26 cellular contexts compared by ENCODE assay signal in the genomic region with DNA sequence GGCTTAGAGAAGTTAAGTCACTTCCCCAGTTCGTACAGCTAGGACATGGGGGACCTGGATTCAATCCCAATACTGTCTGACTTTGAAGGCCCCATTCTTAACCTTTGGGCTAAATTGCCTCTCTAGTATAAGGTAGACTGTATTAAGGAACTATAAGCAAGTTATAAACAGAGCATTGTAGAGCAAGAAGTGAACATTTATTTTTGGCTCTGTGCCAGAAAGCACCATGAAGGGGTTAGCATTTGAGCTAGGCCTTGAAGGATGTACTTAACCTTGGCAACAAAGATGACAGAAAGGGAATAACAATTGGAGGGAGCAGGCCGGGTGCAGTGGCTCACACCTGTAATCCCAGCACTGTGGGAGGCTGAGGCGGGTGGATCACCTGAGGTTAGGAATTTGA. TPM values are rescaled to one million over a fixed set of nuclear protein-coding genes. Genes with fewer than 3 reads are reported as not detected.
DNase-seq lines count a peak whose midpoint lies in the region; ATAC-seq, FAIRE-seq and TF ChIP-seq lines count a peak whose summit lies in the region.
"Had no signal": no experiment of that assay in that cellular context is flagged by ENCODE, and none has a peak within 500 bp of the region (broad histone marks: within the 10 kb centered on the region; RNA-seq: fewer than 3 reads in every experiment).

No MANE protein-coding gene starts in this region.

- H3K9me3 ChIP-seq in CD4-positive, alpha-beta memory T cell (ENCODE audit: control insufficient read depth in 1 of 2, low read length in 2 of 2) = no peaks in the 10 kb centered on the region
- H3K9me3 ChIP-seq in K562 (replicated peaks; ENCODE audit: control insufficient read depth, insufficient read depth, low read depth, low read length) (peaks cover 4% of the 10 kb centered on the region), pancreas (no peaks in the 10 kb centered on the region), esophagus squamous epithelium (peaks cover 0 to 9% (median 0%) of the 10 kb centered on the region in 3 donors)
- H3K9me3 ChIP-seq: tibial artery had no signal

- CTCF ChIA-PET in CD4-positive, alpha-beta memory T cell (lab: Charles Lee; ENCODE audit: partially characterized antibody) = interaction anchor here (2.9 to 3.0 kb wide), 2 partner anchors 13 to 33 kb away, joined by 10 to 15 read pairs; a partner anchor contains a TSS
- CTCF ChIA-PET in K562 (lab: Yijun Ruan, JAX; ENCODE audit: low intra/inter-chr PET ratio) = no interaction called here

- ATAC-seq in K562 (no peak), Right ventricle myocardium inferior (no peak), pancreas (no peak)
- ATAC-seq: left ventricle myocardium superior; right cardiac atrium; stimulated activated naive CD8-positive, alpha-beta T cell treated with anti-CD3 and anti-CD28 coated beads, Interleukin-15, amount 100 ng/mL, for 72 hours had no signal

- intact Hi-C loops in CD4-positive, alpha-beta memory T cell (cut with micrococcal nuclease) = no loop called here
- intact Hi-C loops in K562 (cut with micrococcal nuclease) = no loop called here
- intact Hi-C loops in Right ventricle myocardium inferior (cut with DNase I) = no loop called here
- intact Hi-C loops in pancreas (cut with DNase I) = no loop called here
- intact Hi-C loops in esophagus squamous epithelium (cut with DNase I) = no loop called here

- H3K27me3 ChIP-seq in ACC112 (ENCODE audit: insufficient read depth, low read length) (no peaks in the 10 kb centered on the region), K562 (ENCODE audit: control insufficient read depth in 2 of 2, insufficient read depth in 2 of 2, low read length in 2 of 2) (no peaks in the 10 kb centered on the region), pancreas (no peaks in the 10 kb centered on the region), esophagus squamous epithelium (no peaks in the 10 kb centered on the region)
- H3K27me3 ChIP-seq in CD4-positive, alpha-beta memory T cell (ENCODE audit: insufficient read depth, low read length) = no peaks in the 10 kb centered on the region
- H3K27me3 ChIP-seq: tibial artery had no signal

- H4K20me1 ChIP-seq in K562 (replicated peaks; ENCODE audit: control insufficient read depth, insufficient read depth, low read length) = no peaks in the 10 kb centered on the region

- H3K9ac ChIP-seq in K562 (ENCODE audit: insufficient read depth in 1 of 2, low read depth in 2 of 2, low read length in 2 of 2) = no peak overlapping the region
- H3K9ac ChIP-seq: parathyroid adenoma had no signal

- no TSS peak for BruUV-seq in K562 (replicated peaks; lab: Mats Ljungman, UMichigan)

- H3K27ac Mint-ChIP-seq in CD4-positive, alpha-beta memory T cell = peak overlapping the region in 4 of 7 donors; percentile 62 to 89 (median 66)
- H3K27ac Mint-ChIP-seq: nephron progenitor cell had no signal

- TF ChIP-seq POLR2A in K562 (conservative IDR thresholded peaks at IDR 0.05) (no peak), esophagus squamous epithelium (IDR thresholded peaks at IDR 0.05) (no peak)

- H3K9me3 Mint-ChIP-seq in CD4-positive, alpha-beta memory T cell = peaks cover 4 to 19% (median 9%) of the 10 kb centered on the region in 8 donors

- peaks cover 12% of the 10 kb centered on the region for H3K36me3 ChIP-seq in ACC112 (ENCODE audit: insufficient read depth, low read length)
- no peaks in the 10 kb centered on the region for H3K36me3 ChIP-seq in CD4-positive, alpha-beta memory T cell (ENCODE audit: insufficient read depth, low read length)
- 0 out of 3 replicates have a peak, but pooled peaks cover 5% of the 10 kb centered on the region for H3K36me3 ChIP-seq in K562 (ENCODE audit: control insufficient read depth, insufficient read depth, low read length)
- H3K36me3 ChIP-seq in pancreas = no peaks in the 10 kb centered on the region
- H3K36me3 ChIP-seq in esophagus squamous epithelium = no peaks in the 10 kb centered on the region
- H3K36me3 ChIP-seq: tibial artery had no signal

- H2AFZ ChIP-seq in ACC112 (ENCODE audit: low read length, unreplicated experiment) = no peak overlapping the region
- no peak overlapping the region for H2AFZ ChIP-seq in K562 (ENCODE audit: low read depth, low read length)
- H2AFZ ChIP-seq: parathyroid adenoma had no signal

- H3K9me1 ChIP-seq in K562 (ENCODE audit: control insufficient read depth, insufficient read depth, low read length) = no peaks in the 10 kb centered on the region

- H3K4me1 ChIP-seq in ACC112 (ENCODE audit: control insufficient read depth, insufficient read depth, low read length, unreplicated experiment) = peaks cover 38% of the 10 kb centered on the region
- H3K4me1 ChIP-seq in CD4-positive, alpha-beta memory T cell (ENCODE audit: insufficient read depth, low read length) = peaks cover 28% of the 10 kb centered on the region
- H3K4me1 ChIP-seq in K562 (replicated peaks in 1 of 2; ENCODE audit: control insufficient read depth in 2 of 2, insufficient read depth in 2 of 2, low read length in 2 of 2) = no peaks in the 10 kb centered on the region
- no peaks in the 10 kb centered on the region for H3K4me1 ChIP-seq in pancreas
- peaks cover 0 to 14% (median 7%) of the 10 kb centered on the region in 3 donors for H3K4me1 ChIP-seq in esophagus squamous epithelium

- peak overlapping the region; percentile 88; the same call in 1 of the 2 replicates for H3K27ac ChIP-seq in ACC112 (ENCODE audit: low read depth, low read length)
- H3K27ac ChIP-seq in CD4-positive, alpha-beta memory T cell (ENCODE audit: low read depth, low read length) = no peak overlapping the region
- H3K27ac ChIP-seq in K562 (ENCODE audit: extremely low read depth, low read depth, low read length) = no peak overlapping the region
- H3K27ac ChIP-seq in pancreas = no peak overlapping the region
- H3K27ac ChIP-seq in esophagus squamous epithelium = no peak overlapping the region
- H3K27ac ChIP-seq: coronary artery, parathyroid adenoma had no signal

- peak in 1 of 2 experiments; percentile 28; a peak in 1 of 4 replicates for TF ChIP-seq RAD21 in K562 (CRISPR knock-in tag; conservative IDR thresholded peaks at IDR 0.05 in 1 of 2, IDR thresholded peaks at IDR 0.05 in 1 of 2)

- H3K79me2 ChIP-seq in ACC112 (ENCODE audit: control insufficient read depth, insufficient read depth, low read length, unreplicated experiment) (peaks cover 19% of the 10 kb centered on the region), K562 (ENCODE audit: control insufficient read depth, insufficient read depth, low read length) (no peaks in the 10 kb centered on the region)

- H3K4me3 ChIP-seq in ACC112 (ENCODE audit: low read depth, low read length) (no peak overlapping the region), K562 (no peak overlapping the region), pancreas (no peak overlapping the region), esophagus squamous epithelium (no peak overlapping the region)
- H3K4me3 ChIP-seq in CD4-positive, alpha-beta memory T cell (ENCODE audit: low read length in 2 of 2) = no peak overlapping the region
- H3K4me3 ChIP-seq: coronary artery, tibial artery had no signal

- FAIRE-seq in K562 (lab: Jason Lieb, UNC) (peak; percentile 52), pancreas (lab: Jason Lieb, UNC) (no peak)
- FAIRE-seq: bronchial epithelial cell, endometrium had no signal

- DNase-seq in CD4-positive, alpha-beta memory T cell = no peak
- DNase-seq in NCI-H2029 treated with DMSO at 0.1 percent for 48 hours (lab: John Stamatoyannopoulos, UW) = peak; percentile 48
- no peak for DNase-seq in K562 (ENCODE audit: extremely low read depth in 1 of 4, low spot score in 3 of 4)
- no peak for DNase-seq in Right ventricle myocardium inferior (ENCODE audit: missing footprints)
- DNase-seq in pancreas = no peak
- DNase-seq in esophagus squamous epithelium (lab: John Stamatoyannopoulos, UW) = no peak
- DNase-seq: activated CD4-positive, alpha-beta T cell treated with anti-CD3 and anti-CD28 coated beads, Interleukin-2, amount 50 U/mL, for 1 hour; activated naive CD4-positive, alpha-beta T cell treated with anti-CD3 and anti-CD28 coated beads, Interleukin-2, amount 50 U/mL, for 16 hours; amygdala; CD4-positive, CD25-positive, alpha-beta regulatory T cell; DMS79 treated with DMSO at 0.1 percent for 48 hours; islet precursor cell; left ventricle myocardium superior; NCI-H2107; NCI-H524 treated with DMSO at 0.1 percent for 48 hours; nephron progenitor cell; right cardiac atrium; stimulated activated CD4-positive, alpha-beta T cell treated with anti-CD3 and anti-CD28 coated beads, Interleukin-12 subunit alpha, Interleukin-12 subunit beta, amount 100 ng/mL, for 4 hours; stimulated activated CD4-positive, alpha-beta T cell treated with anti-CD3 and anti-CD28 coated beads, Interleukin-4, amount 100 ng/mL, for 4 hours; stimulated activated naive CD8-positive, alpha-beta T cell treated with anti-CD3 and anti-CD28 coated beads, Interleukin-15, amount 100 ng/mL, for 72 hours; tibial artery had no signal

- WGBS in K562 (ENCODE audit: insufficient coverage, low coverage, missing lambda C conversion rate) = 66% methylated on average over 3 of the region's 3 CpGs
- WGBS in pancreas, 2 donors = 70 to 74% methylated on average over 3 of the region's 3 CpGs
- 72 to 84% methylated on average over 2 to 3 of the region's 3 CpGs for WGBS in esophagus squamous epithelium, 2 donors

- H3K36me3 Mint-ChIP-seq in CD4-positive, alpha-beta memory T cell = peaks cover 33 to 35% of the 10 kb centered on the region in 2 donors

- no peak overlapping the region for H3K4me2 ChIP-seq in K562 (ENCODE audit: insufficient read depth, low read length)

- H3K4me3 Mint-ChIP-seq in CD4-positive, alpha-beta memory T cell = no peak overlapping the region
- H3K4me3 Mint-ChIP-seq: CD4-positive, CD25-positive, alpha-beta regulatory T cell; nephron progenitor cell; stimulated activated naive CD8-positive, alpha-beta T cell treated with anti-CD3 and anti-CD28 coated beads, Interleukin-15, amount 100 ng/mL, for 72 hours had no signal

- TF ChIP-seq EP300 in K562 (IDR thresholded peaks at IDR 0.05; ENCODE audit: low read length) = no peak

- H3K4me1 Mint-ChIP-seq in CD4-positive, alpha-beta memory T cell = peaks cover 29 to 54% (median 40%) of the 10 kb centered on the region in 4 donors

- POLR2A ChIA-PET in CD4-positive, alpha-beta memory T cell (lab: Charles Lee; ENCODE audit: partially characterized antibody) = interaction anchor here (1.0 kb wide), 1 partner anchor 33 kb away, joined by 5 read pairs; a partner anchor contains a TSS
- POLR2A ChIA-PET in K562 (lab: Yijun Ruan, JAX) = no interaction called here

- in situ Hi-C loops in K562 (cut with MboI) = no loop called here

- no peaks in the 10 kb centered on the region for H3K27me3 Mint-ChIP-seq in CD4-positive, alpha-beta memory T cell
- H3K27me3 Mint-ChIP-seq: CD4-positive, CD25-positive, alpha-beta regulatory T cell; stimulated activated naive CD8-positive, alpha-beta T cell treated with anti-CD3 and anti-CD28 coated beads, Interleukin-15, amount 100 ng/mL, for 72 hours had no signal

- no peak for TF ChIP-seq CTCF in K562 (IDR thresholded peaks at IDR 0.05 in 2 of 3, conservative IDR thresholded peaks at IDR 0.05 in 1 of 3; ENCODE audit: insufficient read depth in 2 of 3, low read depth in 1 of 3, low read length in 3 of 3)
- no peak for TF ChIP-seq CTCF in pancreas (IDR thresholded peaks at IDR 0.05)
- TF ChIP-seq CTCF in esophagus squamous epithelium (IDR thresholded peaks at IDR 0.05) = no peak

RNA-seq across cellular contexts. Expression of a gene that starts 32.8 kb away (rescaled TPM):
- 10 to 100 TPM; 32.8 to 35.7 TPM for total RNA-seq in CD4-positive, alpha-beta memory T cell
- polyA plus RNA-seq in CD4-positive, alpha-beta memory T cell = 10 to 100 TPM in 1 of 2 donors, 1 to 10 TPM in 1; 9.6 to 20.7 TPM
- 88.6 and 134 TPM in 2 replicates for total RNA-seq in K562 (2011; cell fraction: chromatin; rRNA removed; ENCODE audit: low replicate concordance)
- total RNA-seq in K562 (2011; cell fraction: nucleolus; rRNA removed) = 30.5 and 37.0 TPM in 2 replicates
- 49.3 and 71.1 TPM in 2 replicates for total RNA-seq in K562 (2011; cell fraction: nucleoplasm; rRNA removed)
- total RNA-seq in K562 (2014; rRNA removed) (12.9 and 15.3 TPM in 2 replicates), K562 (2014; rRNA removed; fragmentation: Illumina TruSeq; extraction: Trizol) (14.0 and 14.4 TPM in 2 replicates), K562 (2015; rRNA removed; fragmentation: Illumina TruSeq; extraction: Trizol) (13.3 and 13.5 TPM in 2 replicates), K562 (2021) (23.8 and 24.6 TPM in 2 replicates), Right ventricle myocardium inferior (15.5 TPM), pancreas (10 to 100 TPM in 5 of 6 donors, 1 to 10 TPM in 1; 9.0 to 23.1 (median 17.2) TPM), esophagus squamous epithelium (10 to 100 TPM in 1 of 4 donors, 1 to 10 TPM in 3; 3.6 to 47.2 (median 9.0) TPM)
- polyA plus RNA-seq in K562 (2011; rRNA removed) (22.8 and 37.1 TPM in 2 replicates), K562 (2014; fragmentation: Illumina TruSeq; extraction: Trizol) (25.2 and 32.9 TPM in 2 replicates), K562 (2014; fragmentation: Nextera tagmentation; extraction: Ambion mirVana) (1 to 10 TPM; 4.6 to 5.2 TPM), K562 (2014; rRNA removed) (10.2 and 12.1 TPM in 2 replicates), pancreas (1 to 10 TPM; 4.4 to 5.0 TPM)
- 9.9 and 17.6 TPM in 2 replicates for polyA plus RNA-seq in K562 (2011; cell fraction: cytosol; rRNA removed)
- polyA plus RNA-seq in K562 (2011; cell fraction: nucleus; rRNA removed) = 18.9 and 35.9 TPM in 2 replicates
- polyA plus RNA-seq in K562 (2012) = 15.4 and 20.0 TPM in 2 replicates
- 38.8 and 57.4 TPM in 2 replicates for polyA minus RNA-seq in K562 (2011; rRNA and poly(A)+ RNA removed)
- 16.7 and 17.4 TPM in 2 replicates for polyA minus RNA-seq in K562 (2011; cell fraction: cytosol; rRNA and poly(A)+ RNA removed)
- 14.3 and 21.5 TPM in 2 replicates for polyA minus RNA-seq in K562 (2011; cell fraction: nucleus; rRNA and poly(A)+ RNA removed)
